In genomic region chr12:122944588-122944987, GRCh38 we compare ENCODE assay signal across 10 cellular contexts. TPM values are rescaled to one million over a fixed set of nuclear protein-coding genes. Genes with fewer than 3 reads are reported as not detected.
DNase-seq lines count a peak whose midpoint lies in the region; ATAC-seq, FAIRE-seq and TF ChIP-seq lines count a peak whose summit lies in the region.
"Had no signal": no experiment of that assay in that cellular context is flagged by ENCODE, and none has a peak within 500 bp of the region (broad histone marks: within the 10 kb centered on the region; RNA-seq: fewer than 3 reads in every experiment).

No MANE protein-coding gene starts in this region.

- H3K9me3 ChIP-seq in H1 (ENCODE audit: insufficient read depth in 2 of 2, low read depth in 1 of 2, low read length in 1 of 2) = no peaks in the 10 kb centered on the region
- H3K9me3 ChIP-seq: left lung had no signal

- H3K18ac ChIP-seq in H1 (ENCODE audit: extremely low read depth, low read length) = no peak overlapping the region

- H3K9ac ChIP-seq in H1 (replicated peaks in 1 of 4; ENCODE audit: extremely low read depth in 1 of 4, low read depth in 3 of 4, low read length in 3 of 4) = no peak overlapping the region

- no peak overlapping the region for H2AFZ ChIP-seq in H1 (ENCODE audit: low read length)

- H3K4me2 ChIP-seq in H1 (ENCODE audit: insufficient read depth in 1 of 2, low read depth in 2 of 2, low read length in 2 of 2) = no peak overlapping the region

- no peak for FAIRE-seq in H1 (lab: Jason Lieb, UNC)

- H4K20me1 ChIP-seq in H1 (replicated peaks in 1 of 2; ENCODE audit: control insufficient read depth in 1 of 2, insufficient read depth in 2 of 2, low read length in 2 of 2) = peaks cover 0 to 9% of the 10 kb centered on the region in 2 experiments

- H3K4me3 ChIP-seq in AG10803 (ENCODE audit: low read length) (no peak overlapping the region), H1 (ENCODE audit: extremely low read depth in 1 of 4, insufficient read depth in 2 of 4, low read depth in 3 of 4, low read length in 4 of 4) (no peak overlapping the region)
- H3K4me3 ChIP-seq: left lung had no signal

- peaks cover 33% of the 10 kb centered on the region for H3K4me1 Mint-ChIP-seq in activated T-cell treated with anti-CD3 and anti-CD28 coated beads, Interleukin-2, amount 50 U/mL, for 4 hours (ENCODE audit: low read depth)

- no peak for TF ChIP-seq RAD21 in H1 (IDR thresholded peaks at IDR 0.05 in 1 of 2, conservative IDR thresholded peaks at IDR 0.05 in 1 of 2; ENCODE audit: low read depth in 2 of 2, low read length in 2 of 2)

- no peak overlapping the region for H2AK5ac ChIP-seq in H1 (ENCODE audit: low read depth, low read length)

- no peak for TF ChIP-seq EP300 in H1 (IDR thresholded peaks at IDR 0.05; ENCODE audit: borderline replicate concordance in 1 of 2, low read depth in 2 of 2, low read length in 2 of 2)

- POLR2A ChIA-PET in H1 (lab: Charles Lee; ENCODE audit: partially characterized antibody) = interaction anchor here (1.0 kb wide), 1 partner anchor 13 kb away, joined by 3 read pairs; no protein-coding TSS in a partner anchor

- H3K9me3 Mint-ChIP-seq in activated T-cell treated with anti-CD3 and anti-CD28 coated beads, Interleukin-2, amount 50 U/mL, for 4 hours = no peaks in the 10 kb centered on the region

- H4K91ac ChIP-seq in H1 (replicated peaks; ENCODE audit: insufficient read length, low read length) = no peak overlapping the region

- no peak overlapping the region for H4K5ac ChIP-seq in H1 (ENCODE audit: insufficient read length, low read depth, low read length)

- no peak overlapping the region for H2BK5ac ChIP-seq in H1 (ENCODE audit: low read depth, low read length)

- H3K56ac ChIP-seq in H1 (replicated peaks; ENCODE audit: insufficient read length, low read depth, low read length) = no peak overlapping the region

- no peaks in the 10 kb centered on the region for H3K36me3 ChIP-seq in H1 (ENCODE audit: control insufficient read depth in 2 of 4, insufficient read depth in 4 of 4, low read length in 3 of 4)
- H3K36me3 ChIP-seq: left lung had no signal

- DNase-seq in AG10803 (ENCODE audit: low read depth) (peak; percentile 61), NCI-H460 (ENCODE audit: extremely low read depth, low read depth) (peak; percentile 20), H1 (ENCODE audit: low read depth in 1 of 2, low spot score in 2 of 2) (no peak), myocyte (ENCODE audit: low read depth) (peak; percentile 91), activated gamma-delta T cell (lab: John Stamatoyannopoulos, UW) (no peak)
- no peak for DNase-seq in activated T-cell treated with anti-CD3 and anti-CD28 coated beads, Interleukin-2, amount 50 U/mL, for 4 hours
- DNase-seq: left lung had no signal

- TF ChIP-seq CTCF in AG10803 (conservative IDR thresholded peaks at IDR 0.05; ENCODE audit: low read length) (no peak), H1 (IDR thresholded peaks at IDR 0.05; ENCODE audit: control extremely low read depth in 1 of 3, insufficient read depth in 1 of 3, low read depth in 1 of 3, low read length in 3 of 3) (no peak)

- no peak for ATAC-seq in HG03095 (IDR thresholded peaks at IDR 0.05; ENCODE audit: unreplicated experiment)
- no peak for ATAC-seq in activated T-cell treated with anti-CD3 and anti-CD28 coated beads, Interleukin-2, amount 50 U/mL, for 4 hours
- ATAC-seq in activated CD4-positive, CD25-positive, alpha-beta regulatory T cell treated with anti-CD3 and anti-CD28 coated beads, Interleukin-2, amount 50 U/mL, for 24 hours = no peak
- ATAC-seq: left lung had no signal

- no peak overlapping the region for H2BK20ac ChIP-seq in H1 (ENCODE audit: low read length)

- 80% methylated on average over 6 of the region's 6 CpGs; no CpG with 5 or more reads in 1 of the 2 experiments for WGBS in H1 (ENCODE audit: extremely low coverage in 1 of 2, insufficient coverage in 1 of 2, insufficient read length in 1 of 2, insufficient replicate concordance in 2 of 2, low coverage in 1 of 2, low lambda C conversion rate in 2 of 2, missing lambda C conversion rate in 1 of 2), 2 experiments

- no peak overlapping the region for H2BK15ac ChIP-seq in H1 (ENCODE audit: low read length)

- no peaks in the 10 kb centered on the region for H3K79me2 ChIP-seq in H1 (ENCODE audit: control insufficient read depth in 1 of 2, insufficient read depth in 2 of 2, low read length in 2 of 2)

- no peak overlapping the region for H2BK12ac ChIP-seq in H1 (ENCODE audit: low read depth, low read length)

- no peak overlapping the region for H2BK120ac ChIP-seq in H1 (replicated peaks; ENCODE audit: low read depth, low read length)

- H3K27ac ChIP-seq in H1 (ENCODE audit: low read depth, low read length) = no peak overlapping the region

- no peaks in the 10 kb centered on the region for H3K4me1 ChIP-seq in H1 (replicated peaks in 1 of 4; ENCODE audit: control insufficient read depth in 3 of 4, insufficient read depth in 4 of 4, low read length in 3 of 4)

- no peak overlapping the region for H3K14ac ChIP-seq in H1 (ENCODE audit: insufficient read length)

- no peak overlapping the region for H3K4ac ChIP-seq in H1 (replicated peaks; ENCODE audit: insufficient read length, low read depth, low read length)

- H3K36me3 Mint-ChIP-seq in activated T-cell treated with anti-CD3 and anti-CD28 coated beads, Interleukin-2, amount 50 U/mL, for 4 hours (ENCODE audit: insufficient read depth) = no peaks in the 10 kb centered on the region

- H3K4me3 Mint-ChIP-seq in activated T-cell treated with anti-CD3 and anti-CD28 coated beads, Interleukin-2, amount 50 U/mL, for 4 hours = no peak overlapping the region
- H3K4me3 Mint-ChIP-seq: B cell had no signal

- H3K23ac ChIP-seq in H1 (ENCODE audit: insufficient read length) = no peak overlapping the region

- no peaks in the 10 kb centered on the region for H3K79me1 ChIP-seq in H1 (ENCODE audit: low read depth, low read length)

- TF ChIP-seq POLR2A in H1 (IDR thresholded peaks at IDR 0.05; ENCODE audit: control extremely low read depth in 1 of 2, low read depth in 2 of 2, low read length in 2 of 2) = no peak

- H3K23me2 ChIP-seq in H1 (ENCODE audit: low read depth, low read length) = no peaks in the 10 kb centered on the region

- H3K27me3 ChIP-seq in H1 (replicated peaks in 1 of 4; ENCODE audit: control insufficient read depth in 3 of 4, extremely low read depth in 1 of 4, insufficient read depth in 3 of 4, low read length in 3 of 4) = no peaks in the 10 kb centered on the region
- H3K27me3 ChIP-seq: left lung had no signal

- no peaks in the 10 kb centered on the region for H3K27me3 Mint-ChIP-seq in activated T-cell treated with anti-CD3 and anti-CD28 coated beads, Interleukin-2, amount 50 U/mL, for 4 hours (ENCODE audit: low read depth)
- H3K27me3 Mint-ChIP-seq: B cell had no signal

- CTCF ChIA-PET in H1 (lab: Charles Lee; ENCODE audit: partially characterized antibody) = interaction anchor here (1.2 to 21.5 kb wide), 5 partner anchors 9 to 294 kb away, joined by 3 to 473 read pairs (median 5); no protein-coding TSS in a partner anchor

- peak overlapping the region; percentile 14; the same call in 1 of the 2 replicates for H4K8ac ChIP-seq in H1 (ENCODE audit: extremely low read depth, insufficient read depth, low read length)

RNA-seq across cellular contexts. Expression of gene ABCB9, which starts 21.7 kb away (rescaled TPM):
- 2.7 and 3.9 TPM in 2 replicates for total RNA-seq in NCI-H460 (2014; rRNA removed; shearing (Covaris generic))
- 8.2 and 8.3 TPM in 2 replicates for polyA plus RNA-seq in NCI-H460 (2014; cell fraction: nucleus; rRNA removed)
- 6.3 and 8.0 TPM in 2 replicates for total RNA-seq in H1 (2021; fragmentation: NEBNext Ultra II Directional; extraction: Animal tissue kit (Norgen Biotek cat#: 25700))
- 3.8 and 5.0 TPM in 2 replicates for polyA plus RNA-seq in H1 (2011; rRNA removed)
- polyA plus RNA-seq in H1 (2011; cell fraction: cytosol; rRNA removed) = 4.0 TPM
- 7.8 TPM for polyA plus RNA-seq in H1 (2011; cell fraction: nucleus; rRNA removed)
- polyA plus RNA-seq in H1 (2012, experiment 1 of 2) = 1.7 to 3.8 TPM (median 3.3 TPM) in 4 replicates
- 3.3 TPM for polyA plus RNA-seq in H1 (2012, experiment 2 of 2)
- polyA plus RNA-seq in H1 (2013, experiment 1 of 2) = 3.2 TPM
- polyA plus RNA-seq in H1 (2013, experiment 2 of 2) = 3.4 TPM
- 6.1 and 7.9 TPM in 2 replicates for polyA minus RNA-seq in H1 (2011; rRNA and poly(A)+ RNA removed)
- polyA minus RNA-seq in H1 (2011; cell fraction: cytosol; rRNA and poly(A)+ RNA removed) = 6.6 TPM
- polyA minus RNA-seq in H1 (2011; cell fraction: nucleus; rRNA and poly(A)+ RNA removed) = 9.2 TPM
- total RNA-seq in myocyte = 6.9 and 10.4 TPM in 2 replicates
- polyA plus RNA-seq in myocyte (2012) = 6.4 TPM
- 1 to 10 TPM; 2.3 to 3.2 (median 2.9) TPM for total RNA-seq in activated T-cell treated with anti-CD3 and anti-CD28 coated beads, Interleukin-2, amount 50 U/mL, for 4 hours

RNA-seq across cellular contexts. Expression of gene OGFOD2, which starts 30.5 kb away (rescaled TPM):
- 21.0 and 21.4 TPM in 2 replicates for total RNA-seq in NCI-H460 (2014; rRNA removed; shearing (Covaris generic))
- polyA plus RNA-seq in NCI-H460 (2014; cell fraction: nucleus; rRNA removed) = 59.6 and 69.4 TPM in 2 replicates
- total RNA-seq in H1 (2021; fragmentation: NEBNext Ultra II Directional; extraction: Animal tissue kit (Norgen Biotek cat#: 25700)) = 17.3 and 17.4 TPM in 2 replicates
- polyA plus RNA-seq in H1 (2011; rRNA removed) = 20.3 and 35.6 TPM in 2 replicates
- polyA plus RNA-seq in H1 (2011; cell fraction: cytosol; rRNA removed) = 27.1 TPM
- polyA plus RNA-seq in H1 (2011; cell fraction: nucleus; rRNA removed) = 58.8 TPM
- 6.5 to 12.5 TPM (median 11.5 TPM) in 4 replicates for polyA plus RNA-seq in H1 (2012, experiment 1 of 2)
- polyA plus RNA-seq in H1 (2012, experiment 2 of 2) = 9.1 TPM
- 5.4 TPM for polyA plus RNA-seq in H1 (2013, experiment 1 of 2)
- polyA plus RNA-seq in H1 (2013, experiment 2 of 2) = 5.4 TPM
- 10.5 and 13.0 TPM in 2 replicates for polyA minus RNA-seq in H1 (2011; rRNA and poly(A)+ RNA removed)
- polyA minus RNA-seq in H1 (2011; cell fraction: cytosol; rRNA and poly(A)+ RNA removed) = 10.9 TPM
- 27.0 TPM for polyA minus RNA-seq in H1 (2011; cell fraction: nucleus; rRNA and poly(A)+ RNA removed)
- total RNA-seq in myocyte = 15.3 and 20.8 TPM in 2 replicates
- polyA plus RNA-seq in myocyte (2012) = 15.1 TPM
- total RNA-seq in activated T-cell treated with anti-CD3 and anti-CD28 coated beads, Interleukin-2, amount 50 U/mL, for 4 hours = 10 to 100 TPM; 23.1 to 25.5 (median 24.7) TPM

RNA-seq across cellular contexts. Expression of gene ARL6IP4, which starts 35.9 kb away (rescaled TPM):
- 209 and 227 TPM in 2 replicates for total RNA-seq in NCI-H460 (2014; rRNA removed; shearing (Covaris generic))
- 331 and 369 TPM in 2 replicates for polyA plus RNA-seq in NCI-H460 (2014; cell fraction: nucleus; rRNA removed)
- 109 and 115 TPM in 2 replicates for total RNA-seq in H1 (2021; fragmentation: NEBNext Ultra II Directional; extraction: Animal tissue kit (Norgen Biotek cat#: 25700))
- polyA plus RNA-seq in H1 (2011; rRNA removed) = 76.4 and 97.6 TPM in 2 replicates
- 167 TPM for polyA plus RNA-seq in H1 (2011; cell fraction: cytosol; rRNA removed)
- polyA plus RNA-seq in H1 (2011; cell fraction: nucleus; rRNA removed) = 189 TPM
- 132 to 155 TPM (median 146 TPM) in 4 replicates for polyA plus RNA-seq in H1 (2012, experiment 1 of 2)
- polyA plus RNA-seq in H1 (2012, experiment 2 of 2) = 99.7 TPM
- polyA plus RNA-seq in H1 (2013, experiment 1 of 2) = 111 TPM
- polyA plus RNA-seq in H1 (2013, experiment 2 of 2) = 111 TPM
- 18.1 and 21.2 TPM in 2 replicates for polyA minus RNA-seq in H1 (2011; rRNA and poly(A)+ RNA removed)
- polyA minus RNA-seq in H1 (2011; cell fraction: cytosol; rRNA and poly(A)+ RNA removed) = 44.5 TPM
- polyA minus RNA-seq in H1 (2011; cell fraction: nucleus; rRNA and poly(A)+ RNA removed) = 19.1 TPM
- 189 and 192 TPM in 2 replicates for total RNA-seq in myocyte
- polyA plus RNA-seq in myocyte (2012) = 184 TPM
- total RNA-seq in activated T-cell treated with anti-CD3 and anti-CD28 coated beads, Interleukin-2, amount 50 U/mL, for 4 hours = 100 to 1,000 TPM; 118 to 141 (median 129) TPM

RNA-seq across cellular contexts. Expression of gene VPS37B, which starts 48.7 kb away (rescaled TPM):
- 13.1 and 15.8 TPM in 2 replicates for total RNA-seq in NCI-H460 (2014; rRNA removed; shearing (Covaris generic))
- polyA plus RNA-seq in NCI-H460 (2014; cell fraction: nucleus; rRNA removed) = 7.5 and 12.3 TPM in 2 replicates
- 11.9 and 13.1 TPM in 2 replicates for total RNA-seq in H1 (2021; fragmentation: NEBNext Ultra II Directional; extraction: Animal tissue kit (Norgen Biotek cat#: 25700))
- polyA plus RNA-seq in H1 (2011; rRNA removed) = 15.7 and 17.2 TPM in 2 replicates
- polyA plus RNA-seq in H1 (2011; cell fraction: cytosol; rRNA removed) = 10.8 TPM
- 12.1 TPM for polyA plus RNA-seq in H1 (2011; cell fraction: nucleus; rRNA removed)
- polyA plus RNA-seq in H1 (2012, experiment 1 of 2) = 6.6 to 13.4 TPM (median 11.1 TPM) in 4 replicates
- 12.1 TPM for polyA plus RNA-seq in H1 (2012, experiment 2 of 2)
- 7.0 TPM for polyA plus RNA-seq in H1 (2013, experiment 1 of 2)
- polyA plus RNA-seq in H1 (2013, experiment 2 of 2) = 7.9 TPM
- 4.0 and 5.7 TPM in 2 replicates for polyA minus RNA-seq in H1 (2011; rRNA and poly(A)+ RNA removed)
- 8.7 TPM for polyA minus RNA-seq in H1 (2011; cell fraction: cytosol; rRNA and poly(A)+ RNA removed)
- 7.7 TPM for polyA minus RNA-seq in H1 (2011; cell fraction: nucleus; rRNA and poly(A)+ RNA removed)
- total RNA-seq in myocyte = 82.4 and 86.7 TPM in 2 replicates
- 51.3 TPM for polyA plus RNA-seq in myocyte (2012)
- 10 to 100 TPM; 11.9 to 20.3 (median 18.4) TPM for total RNA-seq in activated T-cell treated with anti-CD3 and anti-CD28 coated beads, Interleukin-2, amount 50 U/mL, for 4 hours

Comparison
In these comparisons a context has a peak if more than half of its experiments do, and no peak if none do; other contexts are left out.
1. DNase-seq: peak in AG10803 (single experiment), NCI-H460 (single experiment) and myocyte (single experiment); none in H1 (0 of 2), activated gamma-delta T cell (single experiment) and activated T-cell treated with anti-CD3 and anti-CD28 coated beads, Interleukin-2, amount 50 U/mL, for 4 hours (single experiment).